In genomic region chr13:45872574-45872973, GRCh38 we compare ENCODE assay signal across 18 cellular contexts.
"Had no signal": no experiment of that assay in that cellular context is flagged by ENCODE, and none has a peak within 500 bp of the region (broad histone marks: within the 10 kb centered on the region; RNA-seq: fewer than 3 reads in every experiment).

No MANE protein-coding gene starts in this region.

- H3K36me3 ChIP-seq: colonic mucosa, heart right ventricle, thoracic aorta had no signal

- H3K27ac ChIP-seq: body of pancreas, colonic mucosa, foreskin keratinocyte, heart right ventricle, parathyroid adenoma, thoracic aorta had no signal

- H3K9me3 ChIP-seq: body of pancreas, colonic mucosa, heart right ventricle, thoracic aorta had no signal

- H2AFZ ChIP-seq: parathyroid adenoma had no signal

- H3K9ac ChIP-seq: parathyroid adenoma had no signal

- DNase-seq: activated CD4-positive, alpha-beta T cell treated with anti-CD3 and anti-CD28 coated beads for 36 hours; activated CD8-positive, alpha-beta memory T cell treated with anti-CD3 and anti-CD28 coated beads, Interleukin-2, amount 50 U/mL, for 48 hours; activated CD8-positive, alpha-beta T cell treated with anti-CD3 and anti-CD28 coated beads, Interleukin-2, amount 10 ng/mL, durations not matched to agents 7 days and 5 days; activated gamma-delta T cell treated with Interleukin-2 at 50 U/mL for 16 hours; activated naive CD8-positive, alpha-beta T cell treated with anti-CD3 and anti-CD28 coated beads for 36 hours; amygdala; body of pancreas; central memory CD4-positive, alpha-beta T cell; colonic mucosa; foreskin keratinocyte; heart right ventricle; left colon; naive B cell; stimulated activated CD4-positive, alpha-beta T cell treated with anti-CD3 and anti-CD28 coated beads, Interleukin-1b, Interleukin-23, amount 100 ng/mL, for 48 hours; T-helper 17 cell had no signal

- ATAC-seq: activated CD4-positive, alpha-beta T cell treated with anti-CD3 and anti-CD28 coated beads for 36 hours; activated CD8-positive, alpha-beta T cell treated with anti-CD3 and anti-CD28 coated beads, Interleukin-2, amount 10 ng/mL, durations not matched to agents 7 days and 5 days; body of pancreas; esophagus mucosa; foreskin keratinocyte; heart right ventricle; left colon; T-helper 17 cell had no signal

- H3K27me3 ChIP-seq: body of pancreas, colonic mucosa, foreskin keratinocyte, heart right ventricle had no signal

- H3K79me2 ChIP-seq: parathyroid adenoma had no signal

- H3K4me1 ChIP-seq: colonic mucosa, parathyroid adenoma had no signal

- H3K4me3 ChIP-seq: body of pancreas, colonic mucosa, heart right ventricle, thoracic aorta had no signal
